Comparison of ENCODE assay signal across 1 cellular context in the genomic region with DNA sequence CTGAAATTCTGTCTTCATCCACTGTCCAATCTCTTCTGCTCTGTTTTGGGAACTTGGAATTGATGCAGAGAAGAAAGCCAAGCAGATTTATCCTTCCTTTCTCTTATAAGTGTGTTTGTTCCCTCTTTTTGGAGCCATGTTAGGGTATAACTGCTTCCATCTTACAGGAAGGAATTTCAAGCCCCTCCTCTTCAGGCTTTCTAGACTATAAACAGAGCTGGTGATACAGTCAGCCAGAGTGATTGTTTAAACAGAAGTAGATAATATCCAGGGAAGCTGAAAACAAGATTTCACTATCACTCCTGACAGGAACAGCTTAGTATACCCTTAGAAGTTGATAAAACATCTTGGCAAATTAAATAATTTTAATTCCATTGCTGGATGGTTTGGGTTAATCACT.
TF ChIP-seq lines count a peak whose summit lies in the region.

No MANE protein-coding gene starts in this region.

TF ChIP-seq in IMR-90, 13 proteins besides CTCF, POLR2A, EP300 and RAD21 (continued from another document):
- TF ChIP-seq SMC3 (IDR thresholded peaks at IDR 0.05; ENCODE audit: low read depth, low read length) (no peak), CEBPB (IDR thresholded peaks at IDR 0.05; ENCODE audit: low read depth, low read length) (no peak), MAFK (IDR thresholded peaks at IDR 0.05; ENCODE audit: low read depth, low read length) (no peak), MAZ (IDR thresholded peaks at IDR 0.05; ENCODE audit: borderline replicate concordance, low read depth, low read length) (no peak), RCOR1 (IDR thresholded peaks at IDR 0.05; ENCODE audit: insufficient replicate concordance, low read length) (no peak), MXI1 (IDR thresholded peaks at IDR 0.05; ENCODE audit: borderline replicate concordance, low read depth, low read length) (no peak), RFX5 (IDR thresholded peaks at IDR 0.05; ENCODE audit: low read depth, low read length) (no peak), FOS (IDR thresholded peaks at IDR 0.05; ENCODE audit: low read depth, low read length) (no peak), BHLHE40 (IDR thresholded peaks at IDR 0.05; ENCODE audit: low read depth, low read length) (no peak), CHD1 (IDR thresholded peaks at IDR 0.05; ENCODE audit: low read depth, low read length) (no peak)
